ENCODE assay signal across 15 cellular contexts in the genomic region with DNA sequence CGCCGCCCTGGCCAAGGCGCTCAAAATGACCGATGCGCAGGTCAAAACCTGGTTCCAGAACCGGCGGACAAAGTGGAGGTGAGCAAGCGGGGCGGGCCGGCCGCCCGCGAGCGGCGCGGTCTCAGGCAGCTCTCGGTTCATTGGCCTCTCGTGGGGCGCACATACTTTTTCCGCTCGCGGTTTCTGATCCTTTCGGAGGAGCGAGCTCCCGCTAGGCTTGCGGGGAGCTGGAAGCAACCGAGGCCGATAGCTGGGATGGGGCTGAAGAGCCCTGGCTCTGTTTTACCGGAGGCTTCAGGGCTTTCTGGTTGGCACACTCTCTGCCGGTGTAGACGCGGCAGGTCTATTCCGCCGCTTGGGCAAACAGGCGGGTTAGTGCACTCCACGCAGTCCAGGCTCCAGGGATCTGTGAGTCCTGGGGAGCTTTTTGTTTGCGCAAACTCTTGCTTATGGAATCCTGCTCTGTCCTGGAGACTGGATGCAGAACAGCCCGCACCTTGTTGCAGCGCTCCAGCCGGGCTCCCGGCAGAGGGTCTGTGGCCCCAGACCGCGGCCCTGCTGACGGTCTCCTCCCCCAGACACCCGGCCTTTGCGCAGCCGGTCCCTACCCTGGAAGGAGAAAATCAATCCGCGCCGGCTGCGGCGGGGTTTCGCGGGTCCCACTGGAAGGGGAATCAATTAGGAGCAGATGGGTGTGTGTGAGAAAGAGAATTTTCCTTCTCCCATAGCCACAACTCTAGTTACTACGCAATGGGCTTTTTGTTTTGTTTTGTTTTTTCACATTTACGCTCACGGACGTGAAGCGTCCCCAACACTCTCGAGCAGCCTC. TPM values are rescaled to one million over a fixed set of nuclear protein-coding genes. Genes with fewer than 3 reads are reported as not detected.
DNase-seq lines count a peak whose midpoint lies in the region; ATAC-seq and TF ChIP-seq lines count a peak whose summit lies in the region.
"Had no signal": no experiment of that assay in that cellular context is flagged by ENCODE, and none has a peak within 500 bp of the region (broad histone marks: within the 10 kb centered on the region; RNA-seq: fewer than 3 reads in every experiment).

No MANE protein-coding gene starts in this region.

- no peak for TF ChIP-seq EP300 in stomach (IDR thresholded peaks at IDR 0.05)

- peaks cover 100% of the 10 kb centered on the region for H3K27me3 Mint-ChIP-seq in activated naive CD4-positive, alpha-beta T cell treated with anti-CD3 and anti-CD28 coated beads, Interleukin-2, amount 10 ng/mL, durations not matched to agents 7 days and 5 days
- peaks cover 92% of the 10 kb centered on the region for H3K27me3 Mint-ChIP-seq in activated T-cell treated with anti-CD3 and anti-CD28 coated beads, Interleukin-2, amount 50 U/mL, for 72 hours (ENCODE audit: low read depth)
- H3K27me3 Mint-ChIP-seq in Caco-2 (ENCODE audit: insufficient read depth, unreplicated experiment): no peaks in the 10 kb centered on the region

- no peak for DNase-seq in activated naive CD4-positive, alpha-beta T cell treated with anti-CD3 and anti-CD28 coated beads, Interleukin-2, amount 10 ng/mL, durations not matched to agents 7 days and 5 days
- DNase-seq in activated naive CD4-positive, alpha-beta T cell treated with Interleukin-2 at 50 U/mL for 16 hours: no peak
- no peak for DNase-seq in activated T-cell treated with anti-CD3 and anti-CD28 coated beads, Interleukin-2, amount 50 U/mL, for 72 hours
- DNase-seq in lower lobe of right lung (no peak), stomach (no peak), foreskin melanocyte (no peak), Caco-2 (no peak), kidney glomerular epithelial cell (lab: John Stamatoyannopoulos, UW) (no peak)
- DNase-seq: colonic mucosa, GF-D8, WERI-Rb-1 had no signal

- H3K9me3 ChIP-seq in lower lobe of right lung: no peaks in the 10 kb centered on the region
- H3K9me3 ChIP-seq in stomach: no peaks in the 10 kb centered on the region
- no peaks in the 10 kb centered on the region for H3K9me3 ChIP-seq in Caco-2
- H3K9me3 ChIP-seq: colonic mucosa, gastroesophageal sphincter, prostate gland, vagina had no signal

- POLR2A ChIA-PET in Caco-2 (lab: Charles Lee): no interaction called here

- peak overlapping the region; percentile 34 for H3K27ac Mint-ChIP-seq in activated naive CD4-positive, alpha-beta T cell treated with anti-CD3 and anti-CD28 coated beads, Interleukin-2, amount 10 ng/mL, durations not matched to agents 7 days and 5 days
- H3K27ac Mint-ChIP-seq in activated T-cell treated with anti-CD3 and anti-CD28 coated beads, Interleukin-2, amount 50 U/mL, for 72 hours: no peak overlapping the region
- H3K27ac Mint-ChIP-seq in Caco-2 (ENCODE audit: unreplicated experiment): no peak overlapping the region

- H3K4me1 Mint-ChIP-seq in activated naive CD4-positive, alpha-beta T cell treated with anti-CD3 and anti-CD28 coated beads, Interleukin-2, amount 10 ng/mL, durations not matched to agents 7 days and 5 days: peaks cover 23% of the 10 kb centered on the region
- peaks cover 44% of the 10 kb centered on the region for H3K4me1 Mint-ChIP-seq in activated T-cell treated with anti-CD3 and anti-CD28 coated beads, Interleukin-2, amount 50 U/mL, for 72 hours (ENCODE audit: low read depth)
- peaks cover 12% of the 10 kb centered on the region for H3K4me1 Mint-ChIP-seq in Caco-2 (ENCODE audit: low read depth, unreplicated experiment)

- WGBS in stomach, 5 donors: 2 to 5% (median 3%) methylated on average over 41 to 60 of the region's 60 CpGs

- TF ChIP-seq POLR2A in stomach (IDR thresholded peaks at IDR 0.05): no peak

- H3K4me3 ChIP-seq in lower lobe of right lung: peak overlapping the region; percentile 36
- H3K4me3 ChIP-seq in stomach: peak overlapping the region in 3 of 4 donors; percentile 1 to 31 (median 20)
- H3K4me3 ChIP-seq in Caco-2 (ENCODE audit: low read depth, low read length): no peak overlapping the region
- H3K4me3 ChIP-seq: colonic mucosa, lung, prostate gland had no signal

- BruUV-seq in Caco-2 (replicated peaks; lab: Mats Ljungman, UMichigan): no TSS peak

- CTCF ChIA-PET in activated naive CD4-positive, alpha-beta T cell treated with anti-CD3 and anti-CD28 coated beads, Interleukin-2, amount 10 ng/mL, durations not matched to agents 7 days and 5 days (lab: Charles Lee): interaction anchor here (1.0 kb wide), 2 partner anchors 38 to 103 kb away, joined by 3 to 4 read pairs; no protein-coding TSS in a partner anchor
- CTCF ChIA-PET in Caco-2 (lab: Charles Lee): interaction anchor here (0.7 to 4.6 kb wide), 3 partner anchors 7 to 65 kb away, joined by 3 to 24 read pairs (median 5); no protein-coding TSS in a partner anchor

- H3K4me3 Mint-ChIP-seq in activated naive CD4-positive, alpha-beta T cell treated with anti-CD3 and anti-CD28 coated beads, Interleukin-2, amount 10 ng/mL, durations not matched to agents 7 days and 5 days: peak overlapping the region; percentile 11
- peak overlapping the region; percentile 68 to 72 for H3K4me3 Mint-ChIP-seq in activated T-cell treated with anti-CD3 and anti-CD28 coated beads, Interleukin-2, amount 50 U/mL, for 72 hours
- H3K4me3 Mint-ChIP-seq in Caco-2 (ENCODE audit: unreplicated experiment): no peak overlapping the region

- TF ChIP-seq CTCF in lower lobe of right lung (IDR thresholded peaks at IDR 0.05) (no peak), stomach (IDR thresholded peaks at IDR 0.05) (no peak), Caco-2 (IDR thresholded peaks at IDR 0.05; ENCODE audit: insufficient read depth in 1 of 2, low read depth in 1 of 2, low read length in 1 of 2, severe bottlenecking in 1 of 2, unreplicated experiment in 1 of 2) (no peak)

- H3K27ac ChIP-seq in lower lobe of right lung: no peak overlapping the region
- H3K27ac ChIP-seq in stomach: no peak overlapping the region
- H3K27ac ChIP-seq: colonic mucosa, gastroesophageal sphincter, prostate gland, vagina, WERI-Rb-1 had no signal

- H3K27me3 ChIP-seq in lower lobe of right lung (ENCODE audit: low read depth) (peaks cover 100% of the 10 kb centered on the region), stomach (peaks cover 66 to 100% (median 100%) of the 10 kb centered on the region in 3 donors), Caco-2 (replicated peaks; ENCODE audit: control insufficient read depth, insufficient read depth, low read length) (no peaks in the 10 kb centered on the region)

- H3K4me1 ChIP-seq in lower lobe of right lung (peaks cover 44% of the 10 kb centered on the region), stomach (peaks cover 35 to 67% (median 50%) of the 10 kb centered on the region in 4 donors), Caco-2 (peaks cover 23% of the 10 kb centered on the region)

- H3K36me3 ChIP-seq in lower lobe of right lung: no peaks in the 10 kb centered on the region
- H3K36me3 ChIP-seq in stomach: no peaks in the 10 kb centered on the region
- no peaks in the 10 kb centered on the region for H3K36me3 ChIP-seq in Caco-2 (ENCODE audit: control insufficient read depth, insufficient read depth, low read length)
- H3K36me3 ChIP-seq: colonic mucosa, gastroesophageal sphincter, prostate gland, vagina had no signal

- intact Hi-C loops in lower lobe of right lung (cut with DNase I) (no loop called here), stomach (cut with DNase I; ENCODE audit: low total_unique reads) (no loop called here), Caco-2 (cut with micrococcal nuclease; ENCODE audit: unreplicated experiment) (no loop called here)

- H3K36me3 Mint-ChIP-seq in activated naive CD4-positive, alpha-beta T cell treated with anti-CD3 and anti-CD28 coated beads, Interleukin-2, amount 10 ng/mL, durations not matched to agents 7 days and 5 days: peaks cover 3% of the 10 kb centered on the region
- H3K36me3 Mint-ChIP-seq in activated T-cell treated with anti-CD3 and anti-CD28 coated beads, Interleukin-2, amount 50 U/mL, for 72 hours (ENCODE audit: insufficient read depth in 2 of 2): no peaks in the 10 kb centered on the region
- no peaks in the 10 kb centered on the region for H3K36me3 Mint-ChIP-seq in Caco-2 (ENCODE audit: insufficient read depth, unreplicated experiment)

- H3K9me3 Mint-ChIP-seq in activated naive CD4-positive, alpha-beta T cell treated with anti-CD3 and anti-CD28 coated beads, Interleukin-2, amount 10 ng/mL, durations not matched to agents 7 days and 5 days: no peaks in the 10 kb centered on the region
- H3K9me3 Mint-ChIP-seq in activated T-cell treated with anti-CD3 and anti-CD28 coated beads, Interleukin-2, amount 50 U/mL, for 72 hours: no peaks in the 10 kb centered on the region
- H3K9me3 Mint-ChIP-seq in Caco-2 (ENCODE audit: unreplicated experiment): no peaks in the 10 kb centered on the region

- peak in 1 of 2 donors; percentile 24 for ATAC-seq in activated T-cell treated with anti-CD3 and anti-CD28 coated beads, Interleukin-2, amount 50 U/mL, for 72 hours (replicated peaks in 1 of 2)
- ATAC-seq in lower lobe of right lung: no peak
- ATAC-seq: gastroesophageal sphincter had no signal

RNA-seq across cellular contexts. Expression of gene TLX1, which starts 3.4 kb away (rescaled TPM):
- total RNA-seq in activated T-cell treated with anti-CD3 and anti-CD28 coated beads, Interleukin-2, amount 50 U/mL, for 72 hours: not detected
- total RNA-seq in lower lobe of right lung (not detected), stomach (1 to 10 TPM in 1 of 5 donors, under 1 TPM in 1, not detected in 3; 0.58 to 7.0 TPM), Caco-2 (2022) (1.9 and 2.3 TPM in 2 replicates)
- polyA plus RNA-seq in stomach: not detected
- total RNA-seq: gastroesophageal sphincter, lung, vagina had no signal
- polyA plus RNA-seq: lung had no signal
